ENCODE assay signal across 8 cellular contexts in the genomic region with DNA sequence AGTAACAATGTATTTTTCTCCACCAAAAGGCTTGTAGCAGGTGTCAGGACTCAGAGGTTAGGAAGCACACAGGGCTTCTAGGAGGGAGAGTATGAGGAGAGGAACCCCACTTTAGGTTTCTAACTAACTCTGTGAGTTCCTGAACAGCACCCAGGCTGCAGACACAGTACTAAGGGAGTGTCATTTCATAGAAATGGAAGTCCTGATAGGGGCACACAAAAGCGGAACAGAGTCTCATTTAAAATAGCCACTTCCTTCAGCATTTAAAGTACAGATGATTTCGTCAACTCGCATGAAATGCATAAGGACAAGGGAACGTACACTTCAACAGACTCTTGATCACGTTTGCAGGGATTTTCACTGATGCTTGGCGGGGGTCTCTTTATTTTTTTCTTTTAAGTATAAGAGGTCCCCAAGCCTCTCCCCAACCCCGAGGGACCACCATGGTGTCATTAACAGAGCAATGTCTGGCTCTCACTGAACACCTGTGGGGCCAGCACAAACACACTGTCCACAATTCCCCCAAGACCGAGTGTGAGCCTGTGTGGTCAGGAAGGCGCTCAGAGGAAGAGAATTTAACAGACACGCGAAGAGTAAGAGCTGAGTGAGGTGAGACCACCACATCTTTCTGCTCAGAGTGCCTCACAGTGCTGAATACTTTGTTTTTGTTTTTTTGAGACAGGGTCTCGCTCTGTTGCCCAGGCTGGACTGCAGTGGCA.
A peak's percentile ranks its signal among the peaks of the same experiment; 100 is the strongest.
DNase-seq lines count a peak whose midpoint lies in the region; ATAC-seq and TF ChIP-seq lines count a peak whose summit lies in the region.

No MANE protein-coding gene starts in this region.

- POLR2A ChIA-PET in CD4-positive, alpha-beta memory T cell (lab: Charles Lee; ENCODE audit: partially characterized antibody), result interaction anchor here (1.3 kb wide), 1 partner anchor 78 kb away, joined by 5 read pairs; no protein-coding TSS in a partner anchor
- POLR2A ChIA-PET in WTC11 (lab: Charles Lee), result no interaction called here

- no peaks in the 10 kb centered on the region for H3K27me3 ChIP-seq in CD4-positive, alpha-beta memory T cell (ENCODE audit: insufficient read depth, low read length)

- H3K4me3 ChIP-seq in CD4-positive, alpha-beta memory T cell (ENCODE audit: low read length in 2 of 2), result no peak overlapping the region

- no peak for TF ChIP-seq CTCF in WTC11 (IDR thresholded peaks at IDR 0.05)

- no peaks in the 10 kb centered on the region for H3K9me3 ChIP-seq in CD4-positive, alpha-beta memory T cell (ENCODE audit: control insufficient read depth in 1 of 2, low read length in 2 of 2)

- no peak overlapping the region for H3K27ac ChIP-seq in CD4-positive, alpha-beta memory T cell (ENCODE audit: low read depth, low read length)

- no peaks in the 10 kb centered on the region for H3K27me3 Mint-ChIP-seq in CD4-positive, alpha-beta memory T cell
- H3K27me3 Mint-ChIP-seq in activated naive CD8-positive, alpha-beta T cell treated with anti-CD3 and anti-CD28 coated beads for 36 hours, result no peaks in the 10 kb centered on the region
- no peaks in the 10 kb centered on the region for H3K27me3 Mint-ChIP-seq in WTC11 (ENCODE audit: low read depth)

- intact Hi-C loops in CD4-positive, alpha-beta memory T cell (cut with micrococcal nuclease), result no loop called here

- DNase-seq in CD4-positive, alpha-beta memory T cell, result no peak
- DNase-seq in activated naive CD8-positive, alpha-beta T cell treated with anti-CD3 and anti-CD28 coated beads for 36 hours, result no peak
- no peak for DNase-seq in stimulated activated CD4-positive, alpha-beta T cell treated with anti-CD3 and anti-CD28 coated beads, Interleukin-2, amount 100 ng/mL, for 24 hours
- no peak for DNase-seq in WTC11 (ENCODE audit: low spot score)
- DNase-seq in HCEC 1CT, result no peak
- DNase-seq in NCI-H187 (lab: John Stamatoyannopoulos, UW), result no peak

- H3K4me1 ChIP-seq in CD4-positive, alpha-beta memory T cell (ENCODE audit: insufficient read depth, low read length), result peaks cover 3% of the 10 kb centered on the region

- H3K27ac Mint-ChIP-seq in CD4-positive, alpha-beta memory T cell, result peak overlapping the region in 6 of 7 donors; percentile 39 to 85 (median 71)
- peak overlapping the region; percentile 82 for H3K27ac Mint-ChIP-seq in activated naive CD8-positive, alpha-beta T cell treated with anti-CD3 and anti-CD28 coated beads for 36 hours
- H3K27ac Mint-ChIP-seq in WTC11, result no peak overlapping the region

- H3K9me3 Mint-ChIP-seq in CD4-positive, alpha-beta memory T cell, result no peaks in the 10 kb centered on the region
- no peaks in the 10 kb centered on the region for H3K9me3 Mint-ChIP-seq in activated naive CD8-positive, alpha-beta T cell treated with anti-CD3 and anti-CD28 coated beads for 36 hours
- H3K9me3 Mint-ChIP-seq in WTC11, result no peaks in the 10 kb centered on the region

- H3K36me3 Mint-ChIP-seq in CD4-positive, alpha-beta memory T cell, result peaks cover 61 to 90% of the 10 kb centered on the region in 2 donors
- peaks cover 54% of the 10 kb centered on the region for H3K36me3 Mint-ChIP-seq in activated naive CD8-positive, alpha-beta T cell treated with anti-CD3 and anti-CD28 coated beads for 36 hours
- peaks cover 50% of the 10 kb centered on the region for H3K36me3 Mint-ChIP-seq in WTC11

- peak; percentile 82 for ATAC-seq in GM19328 (IDR thresholded peaks at IDR 0.05; ENCODE audit: unreplicated experiment)
- peak; percentile 81 for ATAC-seq in HG03175 (IDR thresholded peaks at IDR 0.05; ENCODE audit: unreplicated experiment)
- ATAC-seq in WTC11, result no peak

- CTCF ChIA-PET in CD4-positive, alpha-beta memory T cell (lab: Charles Lee; ENCODE audit: partially characterized antibody), result interaction anchor here (0.7 to 1.1 kb wide), 3 partner anchors 25 to 149 kb away, joined by 3 read pairs; no protein-coding TSS in a partner anchor
- CTCF ChIA-PET in WTC11 (lab: Charles Lee), result interaction anchor here (1.5 kb wide), 1 partner anchor 193 kb away, joined by 3 read pairs; no protein-coding TSS in a partner anchor

- H3K4me3 Mint-ChIP-seq in CD4-positive, alpha-beta memory T cell, result peak overlapping the region in 2 of 8 donors; percentile 10 to 21
- no peak overlapping the region for H3K4me3 Mint-ChIP-seq in activated naive CD8-positive, alpha-beta T cell treated with anti-CD3 and anti-CD28 coated beads for 36 hours
- no peak overlapping the region for H3K4me3 Mint-ChIP-seq in WTC11

- peaks cover 92% of the 10 kb centered on the region for H3K36me3 ChIP-seq in CD4-positive, alpha-beta memory T cell (ENCODE audit: insufficient read depth, low read length)

- H3K4me1 Mint-ChIP-seq in CD4-positive, alpha-beta memory T cell, result peaks cover 2 to 11% (median 6%) of the 10 kb centered on the region in 4 donors
- H3K4me1 Mint-ChIP-seq in activated naive CD8-positive, alpha-beta T cell treated with anti-CD3 and anti-CD28 coated beads for 36 hours, result peaks cover 34% of the 10 kb centered on the region
- H3K4me1 Mint-ChIP-seq in WTC11, result no peaks in the 10 kb centered on the region

TF ChIP-seq in WTC11, 78 proteins besides CTCF, POLR2A, EP300 and RAD21 (continues in another document):
- TF ChIP-seq, protein P1, sequence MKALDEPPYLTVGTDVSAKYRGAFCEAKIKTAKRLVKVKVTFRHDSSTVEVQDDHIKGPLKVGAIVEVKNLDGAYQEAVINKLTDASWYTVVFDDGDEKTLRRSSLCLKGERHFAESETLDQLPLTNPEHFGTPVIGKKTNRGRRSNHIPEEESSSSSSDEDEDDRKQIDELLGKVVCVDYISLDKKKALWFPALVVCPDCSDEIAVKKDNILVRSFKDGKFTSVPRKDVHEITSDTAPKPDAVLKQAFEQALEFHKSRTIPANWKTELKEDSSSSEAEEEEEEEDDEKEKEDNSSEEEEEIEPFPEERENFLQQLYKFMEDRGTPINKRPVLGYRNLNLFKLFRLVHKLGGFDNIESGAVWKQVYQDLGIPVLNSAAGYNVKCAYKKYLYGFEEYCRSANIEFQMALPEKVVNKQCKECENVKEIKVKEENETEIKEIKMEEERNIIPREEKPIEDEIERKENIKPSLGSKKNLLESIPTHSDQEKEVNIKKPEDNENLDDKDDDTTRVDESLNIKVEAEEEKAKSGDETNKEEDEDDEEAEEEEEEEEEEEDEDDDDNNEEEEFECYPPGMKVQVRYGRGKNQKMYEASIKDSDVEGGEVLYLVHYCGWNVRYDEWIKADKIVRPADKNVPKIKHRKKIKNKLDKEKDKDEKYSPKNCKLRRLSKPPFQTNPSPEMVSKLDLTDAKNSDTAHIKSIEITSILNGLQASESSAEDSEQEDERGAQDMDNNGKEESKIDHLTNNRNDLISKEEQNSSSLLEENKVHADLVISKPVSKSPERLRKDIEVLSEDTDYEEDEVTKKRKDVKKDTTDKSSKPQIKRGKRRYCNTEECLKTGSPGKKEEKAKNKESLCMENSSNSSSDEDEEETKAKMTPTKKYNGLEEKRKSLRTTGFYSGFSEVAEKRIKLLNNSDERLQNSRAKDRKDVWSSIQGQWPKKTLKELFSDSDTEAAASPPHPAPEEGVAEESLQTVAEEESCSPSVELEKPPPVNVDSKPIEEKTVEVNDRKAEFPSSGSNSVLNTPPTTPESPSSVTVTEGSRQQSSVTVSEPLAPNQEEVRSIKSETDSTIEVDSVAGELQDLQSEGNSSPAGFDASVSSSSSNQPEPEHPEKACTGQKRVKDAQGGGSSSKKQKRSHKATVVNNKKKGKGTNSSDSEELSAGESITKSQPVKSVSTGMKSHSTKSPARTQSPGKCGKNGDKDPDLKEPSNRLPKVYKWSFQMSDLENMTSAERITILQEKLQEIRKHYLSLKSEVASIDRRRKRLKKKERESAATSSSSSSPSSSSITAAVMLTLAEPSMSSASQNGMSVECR (CRISPR knock-in tag; IDR thresholded peaks at IDR 0.05; ENCODE audit: borderline replicate concordance), result no peak
- no peak for TF ChIP-seq ZNF671 (CRISPR knock-in tag; IDR thresholded peaks at IDR 0.05)
- TF ChIP-seq, protein P2, sequence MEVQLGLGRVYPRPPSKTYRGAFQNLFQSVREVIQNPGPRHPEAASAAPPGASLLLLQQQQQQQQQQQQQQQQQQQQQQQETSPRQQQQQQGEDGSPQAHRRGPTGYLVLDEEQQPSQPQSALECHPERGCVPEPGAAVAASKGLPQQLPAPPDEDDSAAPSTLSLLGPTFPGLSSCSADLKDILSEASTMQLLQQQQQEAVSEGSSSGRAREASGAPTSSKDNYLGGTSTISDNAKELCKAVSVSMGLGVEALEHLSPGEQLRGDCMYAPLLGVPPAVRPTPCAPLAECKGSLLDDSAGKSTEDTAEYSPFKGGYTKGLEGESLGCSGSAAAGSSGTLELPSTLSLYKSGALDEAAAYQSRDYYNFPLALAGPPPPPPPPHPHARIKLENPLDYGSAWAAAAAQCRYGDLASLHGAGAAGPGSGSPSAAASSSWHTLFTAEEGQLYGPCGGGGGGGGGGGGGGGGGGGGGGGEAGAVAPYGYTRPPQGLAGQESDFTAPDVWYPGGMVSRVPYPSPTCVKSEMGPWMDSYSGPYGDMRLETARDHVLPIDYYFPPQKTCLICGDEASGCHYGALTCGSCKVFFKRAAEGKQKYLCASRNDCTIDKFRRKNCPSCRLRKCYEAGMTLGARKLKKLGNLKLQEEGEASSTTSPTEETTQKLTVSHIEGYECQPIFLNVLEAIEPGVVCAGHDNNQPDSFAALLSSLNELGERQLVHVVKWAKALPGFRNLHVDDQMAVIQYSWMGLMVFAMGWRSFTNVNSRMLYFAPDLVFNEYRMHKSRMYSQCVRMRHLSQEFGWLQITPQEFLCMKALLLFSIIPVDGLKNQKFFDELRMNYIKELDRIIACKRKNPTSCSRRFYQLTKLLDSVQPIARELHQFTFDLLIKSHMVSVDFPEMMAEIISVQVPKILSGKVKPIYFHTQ (CRISPR knock-in tag; IDR thresholded peaks at IDR 0.05), result no peak
- no peak for TF ChIP-seq ATF1 (CRISPR knock-in tag; IDR thresholded peaks at IDR 0.05)
- no peak for TF ChIP-seq NR1H2 (CRISPR knock-in tag; IDR thresholded peaks at IDR 0.05)
- no peak for TF ChIP-seq RORB (CRISPR knock-in tag; IDR thresholded peaks at IDR 0.05)
- no peak for TF ChIP-seq GABPB1 (CRISPR knock-in tag; IDR thresholded peaks at IDR 0.05)
- TF ChIP-seq NR2C2 (CRISPR knock-in tag; IDR thresholded peaks at IDR 0.05), result no peak
- TF ChIP-seq JAZF1 (CRISPR knock-in tag; IDR thresholded peaks at IDR 0.05), result no peak
- no peak for TF ChIP-seq E2F5 (CRISPR knock-in tag; IDR thresholded peaks at IDR 0.05)
- no peak for TF ChIP-seq ZNF121 (CRISPR knock-in tag; IDR thresholded peaks at IDR 0.05)
